In the genomic region with DNA sequence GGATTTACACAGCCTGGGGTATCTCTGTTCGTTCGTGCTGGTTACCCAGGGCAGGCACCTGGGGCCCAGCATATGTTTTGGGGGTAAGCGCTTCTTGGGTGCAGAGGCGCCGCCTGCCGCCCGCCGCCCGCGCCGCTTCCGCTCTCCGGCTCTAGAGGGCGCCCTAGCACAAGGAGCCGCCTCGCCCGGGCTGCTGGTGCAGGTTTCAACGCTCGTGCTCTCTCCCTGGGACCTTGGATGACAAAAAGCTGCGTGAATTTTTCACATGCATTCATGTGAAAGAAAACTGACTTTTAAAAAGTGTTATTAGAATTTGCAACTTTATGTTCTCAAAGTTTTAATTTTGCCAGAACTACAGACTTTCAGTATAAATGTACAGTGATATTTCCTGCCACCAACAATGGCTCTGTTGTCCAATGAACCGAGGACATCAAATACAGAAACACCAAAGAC, we compare ENCODE assay signal across 9 cellular contexts. TPM values are rescaled to one million over a fixed set of nuclear protein-coding genes. Genes with fewer than 3 reads are reported as not detected.
DNase-seq lines count a peak whose midpoint lies in the region; ATAC-seq and TF ChIP-seq lines count a peak whose summit lies in the region.
"Had no signal": no experiment of that assay in that cellular context is flagged by ENCODE, and none has a peak within 500 bp of the region (broad histone marks: within the 10 kb centered on the region; RNA-seq: fewer than 3 reads in every experiment).

No MANE protein-coding gene starts in this region.

- peak; percentile 84 for DNase-seq in DND-41
- peak; percentile 60 for DNase-seq in HPDE6-E6E7 (ENCODE audit: extremely low spot score)
- peak; percentile 65 to 74 for DNase-seq in SJSA1 (ENCODE audit: low read depth in 1 of 2, low spot score in 2 of 2)
- DNase-seq in activated gamma-delta T cell treated with Interleukin-2 at 50 U/mL for 16 hours: peak; percentile 78
- DNase-seq in pons (ENCODE audit: low spot score): peak; percentile 76
- DNase-seq in ureter (ENCODE audit: low spot score): peak; percentile 66

- ATAC-seq in DND-41 (ENCODE audit: insufficient read depth, low read depth) (peak; percentile 96), GM21381 (IDR thresholded peaks at IDR 0.05; ENCODE audit: unreplicated experiment) (peak; percentile 72), gastroesophageal sphincter (peak; percentile 71)

- H3K27me3 ChIP-seq in DND-41 (ENCODE audit: insufficient read depth, low read length, poor library complexity) (no peaks in the 10 kb centered on the region), SJSA1 (replicated peaks) (no peaks in the 10 kb centered on the region), gastroesophageal sphincter (peaks cover 33% of the 10 kb centered on the region)

- H2AFZ ChIP-seq in DND-41 (ENCODE audit: low read depth, low read length): 0 out of 2 replicates have a peak overlapping the region, but pooled peaks have one; percentile 10

- 3 to 21% methylated on average over 2 to 8 of the region's 21 CpGs for WGBS in gastroesophageal sphincter (ENCODE audit: low coverage in 1 of 2), 2 donors

- H3K36me3 ChIP-seq in DND-41 (ENCODE audit: insufficient read depth, low read length) (no peaks in the 10 kb centered on the region), SJSA1 (no peaks in the 10 kb centered on the region), gastroesophageal sphincter (no peaks in the 10 kb centered on the region)

- H3K9ac ChIP-seq in DND-41 (ENCODE audit: low read depth, low read length): no peak overlapping the region

- H3K4me2 ChIP-seq in DND-41 (ENCODE audit: insufficient read depth, low read length): peak overlapping the region; percentile 42; the same call in 1 of the 2 replicates

- H4K20me1 ChIP-seq in DND-41 (ENCODE audit: insufficient read depth, low read length): no peaks in the 10 kb centered on the region

- TF ChIP-seq CTCF in DND-41 (IDR thresholded peaks at IDR 0.05; ENCODE audit: borderline replicate concordance, extremely low read depth, low read length, poor library complexity, severe bottlenecking) (peak; percentile 97), gastroesophageal sphincter (IDR thresholded peaks at IDR 0.05) (peak; percentile 83 to 100 (median 92))

- H3K79me2 ChIP-seq in DND-41 (ENCODE audit: insufficient read depth, low read length): no peaks in the 10 kb centered on the region

- H3K27ac ChIP-seq in DND-41 (ENCODE audit: low read length) (no peak overlapping the region), SJSA1 (no peak overlapping the region), gastroesophageal sphincter (no peak overlapping the region)
- H3K27ac ChIP-seq: epithelial cell of prostate had no signal

- TF ChIP-seq POLR2A in gastroesophageal sphincter (IDR thresholded peaks at IDR 0.05): no peak

- no peak overlapping the region for H3K4me3 ChIP-seq in DND-41 (ENCODE audit: low read depth in 1 of 2, low read length in 2 of 2)
- no peak overlapping the region for H3K4me3 ChIP-seq in SJSA1
- no peak overlapping the region for H3K4me3 ChIP-seq in gastroesophageal sphincter

- TF ChIP-seq EP300 in gastroesophageal sphincter (IDR thresholded peaks at IDR 0.05): no peak

- H3K9me3 ChIP-seq in DND-41 (ENCODE audit: insufficient read depth, low read length, severe bottlenecking): no peaks in the 10 kb centered on the region
- no peaks in the 10 kb centered on the region for H3K9me3 ChIP-seq in SJSA1 (replicated peaks)
- no peaks in the 10 kb centered on the region for H3K9me3 ChIP-seq in gastroesophageal sphincter

- peaks cover 8% of the 10 kb centered on the region for H3K4me1 ChIP-seq in DND-41 (ENCODE audit: insufficient read depth, low read length)
- no peaks in the 10 kb centered on the region for H3K4me1 ChIP-seq in SJSA1 (replicated peaks)
- H3K4me1 ChIP-seq in gastroesophageal sphincter: peaks cover 0 to 19% (median 0%) of the 10 kb centered on the region in 3 donors

RNA-seq across cellular contexts. Expression of gene PRR18, which starts 32.5 kb away (rescaled TPM):
- 0.76 and 1.0 TPM in 2 replicates for total RNA-seq in SJSA1 (2014; rRNA removed; shearing (Covaris generic))
- total RNA-seq in gastroesophageal sphincter (not detected), ureter (0.23 TPM)
